Comparison of ENCODE assay signal across 13 cellular contexts in genomic region chr17:61337247-61337812, GRCh38.
DNase-seq lines count a peak whose midpoint lies in the region; ATAC-seq and TF ChIP-seq lines count a peak whose summit lies in the region.
"Had no signal": no experiment of that assay in that cellular context is flagged by ENCODE, and none has a peak within 500 bp of the region (broad histone marks: within the 10 kb centered on the region; RNA-seq: fewer than 3 reads in every experiment).

No MANE protein-coding gene starts in this region.

- H3K18ac ChIP-seq in IMR-90 (ENCODE audit: low read depth, low read length) = peak overlapping the region; percentile 81; the same call in 1 of the 2 replicates

- H2BK120ac ChIP-seq in IMR-90 (ENCODE audit: low read depth, low read length) = peak overlapping the region; percentile 93

- H3K4ac ChIP-seq in IMR-90 (ENCODE audit: low read depth, low read length) = peak overlapping the region; percentile 91

- no peaks in the 10 kb centered on the region for H3K36me3 ChIP-seq in IMR-90 (ENCODE audit: control insufficient read depth, insufficient read depth, low read length)
- H3K36me3 ChIP-seq in adipocyte (ENCODE audit: control insufficient read depth, insufficient read depth, low read length, severe bottlenecking) = no peaks in the 10 kb centered on the region
- no peaks in the 10 kb centered on the region for H3K36me3 ChIP-seq in hepatocyte (replicated peaks; ENCODE audit: insufficient read depth, low read depth)
- no peaks in the 10 kb centered on the region for H3K36me3 ChIP-seq in tibial artery

- peak overlapping the region; percentile 66 for H3K14ac ChIP-seq in IMR-90 (replicated peaks; ENCODE audit: low read depth, low read length)

- peaks cover 34% of the 10 kb centered on the region for H3K9me1 ChIP-seq in IMR-90 (ENCODE audit: insufficient read depth, low read length)

- H3K79me1 ChIP-seq in IMR-90 (ENCODE audit: low read depth in 1 of 2, low read length in 2 of 2) = peaks cover 0 to 29% of the 10 kb centered on the region in 2 experiments; a peak in 3 of 4 replicates

- TF ChIP-seq POLR2A in IMR-90 (IDR thresholded peaks at IDR 0.05; ENCODE audit: low read depth, low read length) = no peak

- H3K9me3 Mint-ChIP-seq in stimulated activated naive CD8-positive, alpha-beta T cell treated with anti-CD3 and anti-CD28 coated beads, Interleukin-15, amount 100 ng/mL, for 72 hours = no peaks in the 10 kb centered on the region
- H3K9me3 Mint-ChIP-seq: dendritic cell treated with granulocyte-macrophage colony-stimulating factor and Interleukin-4, amounts not matched to agents 40 ng/mL and 50 ng/mL, for 4 days had no signal

- H3K27ac ChIP-seq in IMR-90 (ENCODE audit: insufficient read depth, low read length) = peak overlapping the region; percentile 40
- peak overlapping the region; percentile 41 for H3K27ac ChIP-seq in hepatocyte
- peak overlapping the region; percentile 38 to 76 for H3K27ac ChIP-seq in tibial artery

- H3K9ac ChIP-seq in IMR-90 (ENCODE audit: low read depth, low read length) = no peak overlapping the region; the same call in 1 of the 2 replicates
- H3K9ac ChIP-seq in adipocyte (ENCODE audit: low read length) = peak overlapping the region; percentile 57

- H2AK5ac ChIP-seq in IMR-90 (ENCODE audit: low read depth, low read length) = peak overlapping the region; percentile 96

- intact Hi-C loops in IMR-90 (cut with micrococcal nuclease) = no loop called here
- intact Hi-C loops in tibial artery (cut with DNase I; ENCODE audit: low total_unique reads) = no loop called here

- peak overlapping the region; percentile 98 for H2BK5ac ChIP-seq in IMR-90 (ENCODE audit: low read depth, low read length, poor library complexity, severe bottlenecking)

- peaks cover 37% of the 10 kb centered on the region for H3K4me1 ChIP-seq in IMR-90 (ENCODE audit: control insufficient read depth, insufficient read depth, low read length)
- H3K4me1 ChIP-seq in adipocyte (ENCODE audit: control insufficient read depth, insufficient read depth, low read length) = peaks cover 33% of the 10 kb centered on the region
- H3K4me1 ChIP-seq in hepatocyte (ENCODE audit: insufficient read depth) = peaks cover 28% of the 10 kb centered on the region
- H3K4me1 ChIP-seq in tibial artery = peaks cover 0 to 58% (median 41%) of the 10 kb centered on the region in 4 donors

- DNase-seq in IMR-90 = no peak
- no peak for DNase-seq in adipocyte (ENCODE audit: low read depth)
- DNase-seq in hepatocyte (ENCODE audit: low spot score) = no peak
- DNase-seq in tibial artery = no peak
- DNase-seq in Kasumi-1 (lab: John Stamatoyannopoulos, UW) = no peak
- DNase-seq in stimulated activated naive CD8-positive, alpha-beta T cell treated with anti-CD3 and anti-CD28 coated beads, Interleukin-15, amount 100 ng/mL, for 72 hours = no peak
- DNase-seq in omental fat pad (ENCODE audit: low spot score) = no peak
- DNase-seq: activated CD4-positive, alpha-beta T cell treated with anti-CD3 and anti-CD28 coated beads for 48 hours; NCI-H1417; NCI-H510A treated with DMSO at 0.1 percent for 48 hours; T-helper 17 cell had no signal

- no peaks in the 10 kb centered on the region for H3K4me1 Mint-ChIP-seq in stimulated activated naive CD8-positive, alpha-beta T cell treated with anti-CD3 and anti-CD28 coated beads, Interleukin-15, amount 100 ng/mL, for 72 hours
- H3K4me1 Mint-ChIP-seq: T-helper 17 cell had no signal

- H4K20me1 ChIP-seq in IMR-90 (ENCODE audit: insufficient read depth, low read length) = no peaks in the 10 kb centered on the region
- no peaks in the 10 kb centered on the region for H4K20me1 ChIP-seq in hepatocyte (ENCODE audit: insufficient read depth, poor library complexity, severe bottlenecking)

- dilution Hi-C loops in IMR-90 (cut with HindIII; ENCODE audit: low sequenced_read_pairs, unreplicated experiment) = no loop called here

- H3K56ac ChIP-seq in IMR-90 (ENCODE audit: extremely low read depth, insufficient read depth, low read length) = peak overlapping the region; percentile 71

- H3K27ac Mint-ChIP-seq in stimulated activated naive CD8-positive, alpha-beta T cell treated with anti-CD3 and anti-CD28 coated beads, Interleukin-15, amount 100 ng/mL, for 72 hours = peak overlapping the region in 1 of 2 donors; percentile 88
- H3K27ac Mint-ChIP-seq: dendritic cell treated with granulocyte-macrophage colony-stimulating factor and Interleukin-4, amounts not matched to agents 40 ng/mL and 50 ng/mL, for 4 days had no signal

- H3K9me3 ChIP-seq in IMR-90 (ENCODE audit: control insufficient read depth, insufficient read depth, low read length) = no peaks in the 10 kb centered on the region
- no peaks in the 10 kb centered on the region for H3K9me3 ChIP-seq in adipocyte (ENCODE audit: control insufficient read depth, low read length)
- H3K9me3 ChIP-seq in hepatocyte (ENCODE audit: low read depth) = no peaks in the 10 kb centered on the region
- H3K9me3 ChIP-seq in tibial artery = no peaks in the 10 kb centered on the region

- peak overlapping the region; percentile 91 for H2BK20ac ChIP-seq in IMR-90 (ENCODE audit: low read depth, low read length)

- peak overlapping the region; percentile 58; the same call in 1 of the 2 replicates for H4K5ac ChIP-seq in IMR-90 (ENCODE audit: low read depth, low read length)

- no peak overlapping the region for H3K4me3 Mint-ChIP-seq in stimulated activated naive CD8-positive, alpha-beta T cell treated with anti-CD3 and anti-CD28 coated beads, Interleukin-15, amount 100 ng/mL, for 72 hours
- H3K4me3 Mint-ChIP-seq: dendritic cell treated with granulocyte-macrophage colony-stimulating factor and Interleukin-4, amounts not matched to agents 40 ng/mL and 50 ng/mL, for 4 days; T-helper 17 cell had no signal

- no peaks in the 10 kb centered on the region for H3K27me3 Mint-ChIP-seq in stimulated activated naive CD8-positive, alpha-beta T cell treated with anti-CD3 and anti-CD28 coated beads, Interleukin-15, amount 100 ng/mL, for 72 hours
- H3K27me3 Mint-ChIP-seq: dendritic cell treated with granulocyte-macrophage colony-stimulating factor and Interleukin-4, amounts not matched to agents 40 ng/mL and 50 ng/mL, for 4 days; T-helper 17 cell had no signal

- H3K4me2 ChIP-seq in IMR-90 (ENCODE audit: low read depth, low read length) = peak overlapping the region; percentile 28; the same call in 1 of the 2 replicates
- H3K4me2 ChIP-seq in hepatocyte = no peak overlapping the region

- ATAC-seq in IMR-90 (ENCODE audit: low read depth) (no peak), GM19467 (IDR thresholded peaks at IDR 0.05; ENCODE audit: unreplicated experiment) (no peak), omental fat pad (ENCODE audit: low FRiP score) (no peak)
- no peak for ATAC-seq in stimulated activated naive CD8-positive, alpha-beta T cell treated with anti-CD3 and anti-CD28 coated beads, Interleukin-15, amount 100 ng/mL, for 72 hours
- ATAC-seq: T-helper 17 cell had no signal

- no TSS peak for BruUV-seq in IMR-90 (replicated peaks; lab: Mats Ljungman, UMichigan)

- 33% methylated on average over 1 of the region's 9 CpGs; no CpG with 5 or more reads in 1 of the 2 experiments for WGBS in IMR-90 (ENCODE audit: extremely low coverage in 2 of 2, insufficient read length in 1 of 2), 2 experiments
- WGBS in hepatocyte (ENCODE audit: low lambda C conversion rate, missing lambda C conversion rate) = 73% methylated on average over 9 of the region's 9 CpGs

- H3K9me2 ChIP-seq in hepatocyte (replicated peaks; ENCODE audit: insufficient read depth) = no peaks in the 10 kb centered on the region

- H4K8ac ChIP-seq in IMR-90 (ENCODE audit: low read depth in 2 of 2, low read length in 2 of 2) = peak overlapping the region; percentile 22 to 63; a peak in 3 of 4 replicates

- H2BK15ac ChIP-seq in IMR-90 (ENCODE audit: low read depth, low read length) = peak overlapping the region; percentile 80; the same call in 2 of the 3 replicates

- H2AFZ ChIP-seq in IMR-90 (replicated peaks; ENCODE audit: low read length, poor library complexity) (peak overlapping the region; percentile 5), hepatocyte (no peak overlapping the region)

- H3K23ac ChIP-seq in IMR-90 (ENCODE audit: low read depth, low read length) = peak overlapping the region; percentile 78; the same call in 1 of the 2 replicates

- no peak for TF ChIP-seq RAD21 in IMR-90 (IDR thresholded peaks at IDR 0.05; ENCODE audit: low read length)

- H3K4me3 ChIP-seq in IMR-90 (ENCODE audit: insufficient read depth, low read depth, low read length) = no peak overlapping the region
- no peak overlapping the region for H3K4me3 ChIP-seq in adipocyte (ENCODE audit: low read length)
- H3K4me3 ChIP-seq in hepatocyte = no peak overlapping the region
- H3K4me3 ChIP-seq in tibial artery = no peak overlapping the region

- H3K79me2 ChIP-seq in hepatocyte = no peaks in the 10 kb centered on the region

- POLR2A ChIA-PET in IMR-90 (lab: Charles Lee; ENCODE audit: unreplicated experiment) = no interaction called here

- peak overlapping the region; percentile 85 for H4K91ac ChIP-seq in IMR-90 (ENCODE audit: insufficient read depth, low read depth, low read length)

- TF ChIP-seq CTCF in IMR-90 (conservative IDR thresholded peaks at IDR 0.05; ENCODE audit: low read depth, low read length) = no peak
- TF ChIP-seq CTCF in hepatocyte (IDR thresholded peaks at IDR 0.05; ENCODE audit: poor library complexity) = no peak
- no peak for TF ChIP-seq CTCF in tibial artery (IDR thresholded peaks at IDR 0.05)
- TF ChIP-seq CTCF in omental fat pad (IDR thresholded peaks at IDR 0.05) = no peak

- peak overlapping the region; percentile 69 for H2AK9ac ChIP-seq in IMR-90 (replicated peaks; ENCODE audit: low read depth, low read length, poor library complexity)

- in situ Hi-C loops in IMR-90 (cut with MboI; ENCODE audit: low sequenced_read_pairs) = no loop called here

- CTCF ChIA-PET in IMR-90 (lab: Yijun Ruan, JAX) = interaction anchor here (1.1 kb wide), 1 partner anchor 29 kb away, joined by 3 read pairs; no protein-coding TSS in a partner anchor

- H3K27me3 ChIP-seq in IMR-90 (ENCODE audit: control insufficient read depth, insufficient read depth, low read length) = no peaks in the 10 kb centered on the region
- H3K27me3 ChIP-seq in adipocyte (replicated peaks; ENCODE audit: control insufficient read depth, insufficient read depth, low read length) = no peaks in the 10 kb centered on the region
- H3K27me3 ChIP-seq in hepatocyte = no peaks in the 10 kb centered on the region
- no peaks in the 10 kb centered on the region for H3K27me3 ChIP-seq in tibial artery

TF ChIP-seq in IMR-90, 13 proteins besides CTCF, POLR2A, EP300 and RAD21 (continues in another document):
- TF ChIP-seq FOS (IDR thresholded peaks at IDR 0.05; ENCODE audit: low read depth, low read length) (no peak), MAFK (IDR thresholded peaks at IDR 0.05; ENCODE audit: low read depth, low read length) (no peak), SMC3 (IDR thresholded peaks at IDR 0.05; ENCODE audit: low read depth, low read length) (no peak), BHLHE40 (IDR thresholded peaks at IDR 0.05; ENCODE audit: low read depth, low read length) (no peak), CEBPB (IDR thresholded peaks at IDR 0.05; ENCODE audit: low read depth, low read length) (no peak), NFE2L2 (IDR thresholded peaks at IDR 0.05; ENCODE audit: low read depth, low read length) (no peak), MAZ (IDR thresholded peaks at IDR 0.05; ENCODE audit: borderline replicate concordance, low read depth, low read length) (no peak)
